Comparison of ENCODE assay signal across 8 cellular contexts in genomic region chrX:102659790-102660757, GRCh38. TPM values are rescaled to one million over a fixed set of nuclear protein-coding genes. Genes with fewer than 3 reads are reported as not detected.
A peak's percentile ranks its signal among the peaks of the same experiment; 100 is the strongest.
DNase-seq lines count a peak whose midpoint lies in the region; ATAC-seq and TF ChIP-seq lines count a peak whose summit lies in the region.

No MANE protein-coding gene starts in this region.

- peak overlapping the region; percentile 68 for H2AFZ ChIP-seq in parathyroid adenoma

- H3K27me3 Mint-ChIP-seq in CD14-positive monocyte (ENCODE audit: low read depth in 3 of 3), result peaks cover 0 to 4% (median 2%) of the 10 kb centered on the region in 3 donors

- H3K4me3 Mint-ChIP-seq in CD14-positive monocyte, result peak overlapping the region; percentile 84 to 95

- peaks cover 11% of the 10 kb centered on the region for H3K4me1 Mint-ChIP-seq in CD14-positive monocyte

- intact Hi-C loops in CD14-positive monocyte (cut with micrococcal nuclease), result no loop called here
- intact Hi-C loops in cardiac septum (cut with DNase I), result no loop called here
- intact Hi-C loops in thyroid gland (cut with DNase I), result no loop called here

- H3K36me3 Mint-ChIP-seq in CD14-positive monocyte, result no peaks in the 10 kb centered on the region
- peaks cover 8 to 16% of the 10 kb centered on the region in 2 donors for H3K36me3 Mint-ChIP-seq in activated naive CD4-positive, alpha-beta T cell treated with anti-CD3 and anti-CD28 coated beads, Interleukin-2, amount 50 U/mL, for 72 hours

- H3K4me3 ChIP-seq in RWPE2 (ENCODE audit: severe bottlenecking) (peak overlapping the region; percentile 20), parathyroid adenoma (ENCODE audit: low read depth, low read length) (peak overlapping the region; percentile 70), thyroid gland (replicated peaks in 1 of 3) (peak overlapping the region in 2 of 3 donors; percentile 31 to 44)

- peak in 1 of 2 donors; percentile 79 for TF ChIP-seq POLR2A in thyroid gland (IDR thresholded peaks at IDR 0.05)

- DNase-seq in CD14-positive monocyte (ENCODE audit: low spot score) (peak; percentile 81), HS-5 (ENCODE audit: low read depth) (peak; percentile 22), RWPE2 (ENCODE audit: low spot score) (no peak), cardiac septum (ENCODE audit: low spot score) (peak; percentile 93), thyroid gland (peak; percentile 88)
- peak; percentile 71 to 80 for DNase-seq in activated naive CD4-positive, alpha-beta T cell treated with anti-CD3 and anti-CD28 coated beads, Interleukin-2, amount 50 U/mL, for 72 hours (ENCODE audit: low spot score in 2 of 2)

- H3K36me3 ChIP-seq in RWPE2 (ENCODE audit: low read depth), result no peaks in the 10 kb centered on the region
- no peaks in the 10 kb centered on the region for H3K36me3 ChIP-seq in parathyroid adenoma (ENCODE audit: control insufficient read depth, insufficient read depth, low read length)
- H3K36me3 ChIP-seq in thyroid gland, result no peaks in the 10 kb centered on the region

- H3K4me2 ChIP-seq in parathyroid adenoma (ENCODE audit: low read length), result peak overlapping the region; percentile 69

- 8 to 13% methylated on average over 15 to 17 of the region's 27 CpGs for WGBS in thyroid gland, 2 donors

- TF ChIP-seq CTCF in CD14-positive monocyte (IDR thresholded peaks at IDR 0.05) (no peak), RWPE2 (IDR thresholded peaks at IDR 0.05; ENCODE audit: poor library complexity, severe bottlenecking) (no peak), parathyroid adenoma (IDR thresholded peaks at IDR 0.05) (no peak), thyroid gland (IDR thresholded peaks at IDR 0.05) (peak in 2 of 6 experiments; percentile 13 to 30)

- no peak overlapping the region for H3K9ac ChIP-seq in parathyroid adenoma

- H3K27me3 ChIP-seq in RWPE2 (ENCODE audit: insufficient read depth, poor library complexity, severe bottlenecking) (no peaks in the 10 kb centered on the region), parathyroid adenoma (ENCODE audit: control insufficient read depth, insufficient read depth, low read length) (no peaks in the 10 kb centered on the region), thyroid gland (no peaks in the 10 kb centered on the region)

- H3K9me3 ChIP-seq in RWPE2 (ENCODE audit: severe bottlenecking) (no peaks in the 10 kb centered on the region), parathyroid adenoma (ENCODE audit: control insufficient read depth, low read length) (no peaks in the 10 kb centered on the region), thyroid gland (no peaks in the 10 kb centered on the region)

- ATAC-seq in GM19467 (IDR thresholded peaks at IDR 0.05; ENCODE audit: unreplicated experiment) (peak; percentile 95), RWPE2 (ENCODE audit: low read depth) (peak; percentile 71; the same call in 2 of the 3 replicates)
- peak; percentile 97 to 99 for ATAC-seq in activated naive CD4-positive, alpha-beta T cell treated with anti-CD3 and anti-CD28 coated beads, Interleukin-2, amount 50 U/mL, for 72 hours

- peak overlapping the region; percentile 68 to 91 (median 88) for H3K27ac Mint-ChIP-seq in CD14-positive monocyte
- peak overlapping the region; percentile 89 to 96 for H3K27ac Mint-ChIP-seq in activated naive CD4-positive, alpha-beta T cell treated with anti-CD3 and anti-CD28 coated beads, Interleukin-2, amount 50 U/mL, for 72 hours

- H3K9me3 Mint-ChIP-seq in CD14-positive monocyte, result peaks cover 0 to 6% (median 0%) of the 10 kb centered on the region in 7 donors
- peaks cover 1% of the 10 kb centered on the region in 2 donors for H3K9me3 Mint-ChIP-seq in activated naive CD4-positive, alpha-beta T cell treated with anti-CD3 and anti-CD28 coated beads, Interleukin-2, amount 50 U/mL, for 72 hours

- H3K4me1 ChIP-seq in RWPE2 (ENCODE audit: insufficient read depth, poor library complexity, severe bottlenecking) (no peaks in the 10 kb centered on the region), parathyroid adenoma (no peaks in the 10 kb centered on the region), thyroid gland (no peaks in the 10 kb centered on the region)

- H3K79me2 ChIP-seq in parathyroid adenoma, result peaks cover 12% of the 10 kb centered on the region

- H3K27ac ChIP-seq in RWPE2 (ENCODE audit: poor library complexity, severe bottlenecking) (no peak overlapping the region), parathyroid adenoma (peak overlapping the region; percentile 69), thyroid gland (peak overlapping the region in 2 of 3 donors; percentile 35 to 69)

RNA-seq across cellular contexts. Expression of gene GPRASP1, which starts 8.8 kb away (rescaled TPM):
- polyA plus RNA-seq in CD14-positive monocyte, result under 1 TPM in 1 of 2 donors, not detected in 1; 0.03 TPM
- total RNA-seq in activated naive CD4-positive, alpha-beta T cell treated with anti-CD3 and anti-CD28 coated beads, Interleukin-2, amount 50 U/mL, for 72 hours, result 1 to 10 TPM; 1.7 to 3.3 TPM
- total RNA-seq in cardiac septum, result 8.2 TPM
- total RNA-seq in thyroid gland, result 10 to 100 TPM; 18.6 to 32.2 (median 26.2) TPM

RNA-seq across cellular contexts. Expression of gene GPRASP2, which starts 52.2 kb away (rescaled TPM):
- polyA plus RNA-seq in CD14-positive monocyte, result under 1 TPM; 0.48 to 0.66 TPM
- total RNA-seq in activated naive CD4-positive, alpha-beta T cell treated with anti-CD3 and anti-CD28 coated beads, Interleukin-2, amount 50 U/mL, for 72 hours, result under 1 TPM; 0.46 to 0.78 TPM
- total RNA-seq in cardiac septum, result 17.7 TPM
- total RNA-seq in thyroid gland, result 10 to 100 TPM; 24.6 to 35.1 (median 28.9) TPM

Comparison
In these comparisons a context has a peak if more than half of its experiments do, and no peak if none do; other contexts are left out.
1. H3K4me3 ChIP-seq: peak in every context shown above with its lines; median percentile 70 in parathyroid adenoma; 38 in thyroid gland; 20 in RWPE2.
2. RNA of gene GPRASP2, which starts 52.2 kb away (total RNA-seq): 24.6 to 35.1 TPM in thyroid gland and 17.7 TPM in cardiac septum (single experiment); 0.46 to 0.78 TPM in activated naive CD4-positive, alpha-beta T cell treated with anti-CD3 and anti-CD28 coated beads, Interleukin-2, amount 50 U/mL, for 72 hours; every median in the first group is over 10 times any median in the second.
3. Peak in every context shown above with its lines, with median percentiles within 50 percentile points of each other: ATAC-seq.